In genomic region chr13:63408227-63409202, GRCh38 we compare ENCODE assay signal across 14 cellular contexts.
DNase-seq lines count a peak whose midpoint lies in the region; TF ChIP-seq lines count a peak whose summit lies in the region.
"Had no signal": no experiment of that assay in that cellular context is flagged by ENCODE, and none has a peak within 500 bp of the region (broad histone marks: within the 10 kb centered on the region; RNA-seq: fewer than 3 reads in every experiment).

No MANE protein-coding gene starts in this region.

- no peaks in the 10 kb centered on the region for H3K4me1 Mint-ChIP-seq in CD4-positive, alpha-beta memory T cell

- no peaks in the 10 kb centered on the region for H3F3A ChIP-seq in SK-N-SH (replicated peaks; ENCODE audit: insufficient read depth)

- no peak overlapping the region for H3K27ac Mint-ChIP-seq in CD4-positive, alpha-beta memory T cell

- H3K18ac ChIP-seq in neuronal stem cell (ENCODE audit: low read length): no peak overlapping the region

- H3K9me3 ChIP-seq in SK-N-SH (no peaks in the 10 kb centered on the region), fibroblast of lung (ENCODE audit: control insufficient read depth, insufficient read depth, low read depth, low read length) (no peaks in the 10 kb centered on the region), neuronal stem cell (replicated peaks in 1 of 2; ENCODE audit: control insufficient read depth in 2 of 2, insufficient read depth in 1 of 2, low read depth in 1 of 2, low read length in 2 of 2) (no peaks in the 10 kb centered on the region)
- H3K9me3 ChIP-seq in CD4-positive, alpha-beta memory T cell (ENCODE audit: control insufficient read depth in 1 of 2, low read length in 2 of 2): no peaks in the 10 kb centered on the region
- H3K9me3 ChIP-seq: suprapubic skin had no signal

- peak overlapping the region in 1 of 2 experiments; percentile 17; a peak in 3 of 4 replicates for H3K4me3 ChIP-seq in SK-N-SH (ENCODE audit: low read depth in 2 of 2, low read length in 1 of 2)
- H3K4me3 ChIP-seq in fibroblast of lung (replicated peaks in 1 of 4; ENCODE audit: control extremely low read depth in 1 of 4, insufficient read depth in 1 of 4, low read depth in 3 of 4, low read length in 4 of 4): no peak overlapping the region
- H3K4me3 ChIP-seq in neuronal stem cell (ENCODE audit: low read length in 2 of 2): no peak overlapping the region
- no peak overlapping the region for H3K4me3 ChIP-seq in CD4-positive, alpha-beta memory T cell (ENCODE audit: low read length in 2 of 2)
- H3K4me3 ChIP-seq: BLaER1 treated with 17β-estradiol and CSF1 and Interleukin-3, amounts not matched to agents 10 nM and 100 nM; cardiac muscle cell; suprapubic skin had no signal

- H4K20me1 ChIP-seq in SK-N-SH (ENCODE audit: insufficient read depth): no peaks in the 10 kb centered on the region
- H4K20me1 ChIP-seq in fibroblast of lung (ENCODE audit: control insufficient read depth, extremely low read depth, insufficient read depth, low read length): no peaks in the 10 kb centered on the region
- H4K20me1 ChIP-seq: BLaER1 treated with 17β-estradiol and CSF1 and Interleukin-3, amounts not matched to agents 10 nM and 100 nM had no signal

- H3K4me2 ChIP-seq in SK-N-SH (peak overlapping the region; percentile 4; the same call in 1 of the 2 replicates), fibroblast of lung (ENCODE audit: extremely low read depth, insufficient read depth, low read length) (no peak overlapping the region), neuronal stem cell (ENCODE audit: insufficient read depth, low read length, poor library complexity, severe bottlenecking) (no peak overlapping the region)
- H3K4me2 ChIP-seq: BLaER1 treated with 17β-estradiol and CSF1 and Interleukin-3, amounts not matched to agents 10 nM and 100 nM had no signal

- peaks cover 8 to 12% of the 10 kb centered on the region in 2 experiments; a peak in 3 of 4 replicates for H3K4me1 ChIP-seq in SK-N-SH (ENCODE audit: control insufficient read depth in 1 of 2, insufficient read depth in 2 of 2, low read depth in 1 of 2, low read length in 1 of 2)
- no peaks in the 10 kb centered on the region for H3K4me1 ChIP-seq in fibroblast of lung (ENCODE audit: control insufficient read depth, extremely low read depth, insufficient read depth, low read length)
- peaks cover 0 to 2% of the 10 kb centered on the region in 2 donors for H3K4me1 ChIP-seq in neuronal stem cell (ENCODE audit: control insufficient read depth in 2 of 2, insufficient read depth in 1 of 2, low read depth in 1 of 2, low read length in 2 of 2)
- no peaks in the 10 kb centered on the region for H3K4me1 ChIP-seq in CD4-positive, alpha-beta memory T cell (ENCODE audit: insufficient read depth, low read length)
- H3K4me1 ChIP-seq: suprapubic skin had no signal

- no peak overlapping the region for H4K8ac ChIP-seq in neuronal stem cell (ENCODE audit: low read depth, low read length)

- H2AFZ ChIP-seq in SK-N-SH (ENCODE audit: low read depth): peak overlapping the region; percentile 23
- no peak overlapping the region for H2AFZ ChIP-seq in fibroblast of lung (ENCODE audit: low read length)
- peak overlapping the region; percentile 73 for H2AFZ ChIP-seq in neuronal stem cell (ENCODE audit: low read length)

- peaks cover 0 to 17% (median 6%) of the 10 kb centered on the region in 8 donors for H3K9me3 Mint-ChIP-seq in CD4-positive, alpha-beta memory T cell

- TF ChIP-seq RAD21 in SK-N-SH (IDR thresholded peaks at IDR 0.05; ENCODE audit: low read length): 0 out of 2 replicates have a peak, but pooled peaks have one; percentile 3

- no peak overlapping the region for H2AK5ac ChIP-seq in neuronal stem cell (ENCODE audit: low read depth, low read length)

- TF ChIP-seq CTCF in SK-N-SH (IDR thresholded peaks at IDR 0.05): no peak
- TF ChIP-seq CTCF in fibroblast of lung (conservative IDR thresholded peaks at IDR 0.05 in 1 of 2, IDR thresholded peaks at IDR 0.05 in 1 of 2; ENCODE audit: low read depth in 1 of 2, low read length in 2 of 2): no peak

- intact Hi-C loops in CD4-positive, alpha-beta memory T cell (cut with micrococcal nuclease): no loop called here

- DNase-seq in GM03348 (ENCODE audit: low spot score): peak; percentile 8
- peak; percentile 44 for DNase-seq in SK-N-SH
- peak; percentile 38 to 62 for DNase-seq in fibroblast of lung (ENCODE audit: low read depth in 2 of 2)
- peak; percentile 0 for DNase-seq in neuronal stem cell (ENCODE audit: low spot score)
- DNase-seq in CD4-positive, alpha-beta memory T cell: no peak
- DNase-seq in NCI-H774 (lab: John Stamatoyannopoulos, UW): no peak
- no peak for DNase-seq in SIG-M5 treated with dmso at 0.1 percent for 504 hours (lab: John Stamatoyannopoulos, UW; ENCODE audit: unreplicated experiment)
- no peak for DNase-seq in NCI-H1048 (lab: John Stamatoyannopoulos, UW)
- DNase-seq: activated gamma-delta T cell treated with Interleukin-2 at 50 U/mL for 16 hours, glutamatergic neuron, SW 1271 had no signal

- no peaks in the 10 kb centered on the region for H3K9me2 ChIP-seq in SK-N-SH

- no peaks in the 10 kb centered on the region for H3K79me1 ChIP-seq in neuronal stem cell (ENCODE audit: low read depth, low read length)

- POLR2A ChIA-PET in SK-N-SH (lab: Yijun Ruan, JAX): no interaction called here
- POLR2A ChIA-PET in CD4-positive, alpha-beta memory T cell (lab: Charles Lee; ENCODE audit: partially characterized antibody): no interaction called here

- no peak overlapping the region for H2BK120ac ChIP-seq in neuronal stem cell (ENCODE audit: low read depth, low read length)

- no peak overlapping the region for H3K4ac ChIP-seq in neuronal stem cell (ENCODE audit: low read length)

- no peaks in the 10 kb centered on the region for H3K79me2 ChIP-seq in SK-N-SH (ENCODE audit: insufficient read depth)
- H3K79me2 ChIP-seq in fibroblast of lung (ENCODE audit: control insufficient read depth, insufficient read depth, low read length): no peaks in the 10 kb centered on the region

- no peaks in the 10 kb centered on the region for H3K36me3 Mint-ChIP-seq in CD4-positive, alpha-beta memory T cell

- H2BK5ac ChIP-seq in neuronal stem cell (ENCODE audit: low read length): no peak overlapping the region

- no peaks in the 10 kb centered on the region for H3K36me3 ChIP-seq in SK-N-SH (replicated peaks in 1 of 2; ENCODE audit: control insufficient read depth in 1 of 2, insufficient read depth in 2 of 2, low read length in 1 of 2)
- no peaks in the 10 kb centered on the region for H3K36me3 ChIP-seq in fibroblast of lung (ENCODE audit: control insufficient read depth, insufficient read depth, low read length)
- no peaks in the 10 kb centered on the region for H3K36me3 ChIP-seq in neuronal stem cell (replicated peaks in 1 of 2; ENCODE audit: control insufficient read depth in 2 of 2, insufficient read depth in 2 of 2, low read length in 2 of 2)
- no peaks in the 10 kb centered on the region for H3K36me3 ChIP-seq in CD4-positive, alpha-beta memory T cell (ENCODE audit: insufficient read depth, low read length)
- H3K36me3 ChIP-seq: BLaER1 treated with 17β-estradiol and CSF1 and Interleukin-3, amounts not matched to agents 10 nM and 100 nM; cardiac muscle cell; suprapubic skin had no signal

- TF ChIP-seq EP300 in SK-N-SH (IDR thresholded peaks at IDR 0.05; ENCODE audit: borderline replicate concordance in 1 of 2, low read depth in 1 of 2, low read length in 1 of 2): peak in 1 of 2 experiments; percentile 83; a peak in 2 of 4 replicates

- no peak overlapping the region for H3K23ac ChIP-seq in neuronal stem cell (ENCODE audit: low read depth, low read length, poor library complexity)

- no peaks in the 10 kb centered on the region for H3K27me3 Mint-ChIP-seq in CD4-positive, alpha-beta memory T cell

- H3K27me3 ChIP-seq in SK-N-SH (ENCODE audit: insufficient read depth): no peaks in the 10 kb centered on the region
- no peaks in the 10 kb centered on the region for H3K27me3 ChIP-seq in fibroblast of lung (ENCODE audit: control insufficient read depth, insufficient read depth, low read length)
- no peaks in the 10 kb centered on the region for H3K27me3 ChIP-seq in neuronal stem cell (ENCODE audit: control insufficient read depth in 3 of 3, insufficient read depth in 3 of 3, low read depth in 1 of 3, low read length in 3 of 3)
- H3K27me3 ChIP-seq in CD4-positive, alpha-beta memory T cell (ENCODE audit: insufficient read depth, low read length): no peaks in the 10 kb centered on the region
- H3K27me3 ChIP-seq: BLaER1 treated with 17β-estradiol and CSF1 and Interleukin-3, amounts not matched to agents 10 nM and 100 nM; cardiac muscle cell; suprapubic skin had no signal

- H3K27ac ChIP-seq in SK-N-SH (ENCODE audit: low read depth in 2 of 2, low read length in 1 of 2) (peak overlapping the region; percentile 38 to 64; a peak in 3 of 4 replicates), fibroblast of lung (ENCODE audit: insufficient read depth, low read length) (no peak overlapping the region), neuronal stem cell (replicated peaks; ENCODE audit: low read length) (peak overlapping the region; percentile 26)
- H3K27ac ChIP-seq in CD4-positive, alpha-beta memory T cell (ENCODE audit: low read depth, low read length): no peak overlapping the region
- H3K27ac ChIP-seq: BLaER1 treated with 17β-estradiol and CSF1 and Interleukin-3, amounts not matched to agents 10 nM and 100 nM; cardiac muscle cell; suprapubic skin had no signal

- no peak overlapping the region for H3K4me3 Mint-ChIP-seq in CD4-positive, alpha-beta memory T cell

- H2BK15ac ChIP-seq in neuronal stem cell (ENCODE audit: low read length): no peak overlapping the region

- WGBS in SK-N-SH (ENCODE audit: low lambda C conversion rate): 9% methylated on average over 4 of the region's 4 CpGs
- WGBS in neuronal stem cell (ENCODE audit: extremely low coverage in 2 of 2, insufficient read length in 2 of 2, insufficient replicate concordance in 1 of 2), 2 donors: no CpG with 5 or more reads among the region's 4 CpGs

- H3K9ac ChIP-seq in SK-N-SH (no peak overlapping the region), fibroblast of lung (ENCODE audit: insufficient read depth, low read length) (no peak overlapping the region), neuronal stem cell (ENCODE audit: low read depth, low read length, poor library complexity) (no peak overlapping the region)
- H3K9ac ChIP-seq: BLaER1 treated with 17β-estradiol and CSF1 and Interleukin-3, amounts not matched to agents 10 nM and 100 nM had no signal

- H3K14ac ChIP-seq in neuronal stem cell (ENCODE audit: low read length): no peak overlapping the region

- H2BK12ac ChIP-seq in neuronal stem cell (ENCODE audit: low read length): no peak overlapping the region

- CTCF ChIA-PET in SK-N-SH (lab: Yijun Ruan, JAX): interaction anchor here (1.2 kb wide), 1 partner anchor 24 kb away, joined by 4 read pairs; no protein-coding TSS in a partner anchor
- CTCF ChIA-PET in CD4-positive, alpha-beta memory T cell (lab: Charles Lee; ENCODE audit: partially characterized antibody): no interaction called here

- H4K91ac ChIP-seq in neuronal stem cell (ENCODE audit: low read depth, low read length, poor library complexity): no peak overlapping the region

TF ChIP-seq in SK-N-SH, 30 proteins besides CTCF, POLR2A, EP300 and RAD21 (continues in another document):
- peak; percentile 71; the same call in 1 of the 2 replicates for TF ChIP-seq RCOR1 (IDR thresholded peaks at IDR 0.05; ENCODE audit: low read length)
- no peak for TF ChIP-seq YY1 (IDR thresholded peaks at IDR 0.05; ENCODE audit: low read depth)

Comparison
In these comparisons a context has a peak if more than half of its experiments do, and no peak if none do; other contexts are left out.
1. DNase-seq: peak in GM03348 (single experiment), SK-N-SH (single experiment), fibroblast of lung (2 of 2) and neuronal stem cell (single experiment); none in CD4-positive, alpha-beta memory T cell (0 of 5), NCI-H774 (single experiment), SIG-M5 treated with dmso at 0.1 percent for 504 hours (single experiment) and NCI-H1048 (single experiment).
2. H3K27ac ChIP-seq: peak in SK-N-SH (2 of 2) and neuronal stem cell (single experiment); none in fibroblast of lung (single experiment) and CD4-positive, alpha-beta memory T cell (single experiment).